Comparison of ENCODE assay signal across 10 cellular contexts in genomic region chr4:184850431-184851199, GRCh38. TPM values are rescaled to one million over a fixed set of nuclear protein-coding genes. Genes with fewer than 3 reads are reported as not detected.
DNase-seq lines count a peak whose midpoint lies in the region; ATAC-seq, FAIRE-seq and TF ChIP-seq lines count a peak whose summit lies in the region.
"Had no signal": no experiment of that assay in that cellular context is flagged by ENCODE, and none has a peak within 500 bp of the region (broad histone marks: within the 10 kb centered on the region; RNA-seq: fewer than 3 reads in every experiment).

No MANE protein-coding gene starts in this region.

- no peaks in the 10 kb centered on the region for H3K4me1 ChIP-seq in H1 (replicated peaks in 1 of 4; ENCODE audit: control insufficient read depth in 3 of 4, insufficient read depth in 4 of 4, low read length in 3 of 4)

- no peak overlapping the region for H3K27ac Mint-ChIP-seq in activated CD4-positive, alpha-beta memory T cell treated with anti-CD3 and anti-CD28 coated beads, Interleukin-2, amount 10 ng/mL, durations not matched to agents 7 days and 5 days
- H3K27ac Mint-ChIP-seq in activated CD8-positive, alpha-beta T cell treated with anti-CD3 and anti-CD28 coated beads, Interleukin-2, amount 10 ng/mL, durations not matched to agents 7 days and 5 days, result no peak overlapping the region

- H3K9ac ChIP-seq in H1 (replicated peaks in 1 of 4; ENCODE audit: extremely low read depth in 1 of 4, low read depth in 3 of 4, low read length in 3 of 4), result no peak overlapping the region

- H4K20me1 ChIP-seq in H1 (replicated peaks in 1 of 2; ENCODE audit: control insufficient read depth in 1 of 2, insufficient read depth in 2 of 2, low read length in 2 of 2), result no peaks in the 10 kb centered on the region

- no peak for TF ChIP-seq CTCF in H1 (IDR thresholded peaks at IDR 0.05; ENCODE audit: control extremely low read depth in 1 of 3, insufficient read depth in 1 of 3, low read depth in 1 of 3, low read length in 3 of 3)

- no peaks in the 10 kb centered on the region for H3K9me3 Mint-ChIP-seq in activated CD4-positive, alpha-beta memory T cell treated with anti-CD3 and anti-CD28 coated beads, Interleukin-2, amount 10 ng/mL, durations not matched to agents 7 days and 5 days
- H3K9me3 Mint-ChIP-seq in activated CD8-positive, alpha-beta T cell treated with anti-CD3 and anti-CD28 coated beads, Interleukin-2, amount 10 ng/mL, durations not matched to agents 7 days and 5 days (ENCODE audit: insufficient read depth), result no peaks in the 10 kb centered on the region

- H3K4me3 Mint-ChIP-seq in activated CD4-positive, alpha-beta memory T cell treated with anti-CD3 and anti-CD28 coated beads, Interleukin-2, amount 10 ng/mL, durations not matched to agents 7 days and 5 days, result no peak overlapping the region
- no peak overlapping the region for H3K4me3 Mint-ChIP-seq in activated CD8-positive, alpha-beta T cell treated with anti-CD3 and anti-CD28 coated beads, Interleukin-2, amount 10 ng/mL, durations not matched to agents 7 days and 5 days

- FAIRE-seq in H1 (lab: Jason Lieb, UNC), result no peak
- FAIRE-seq: G401.6 had no signal

- H2BK12ac ChIP-seq in H1 (ENCODE audit: low read depth, low read length), result no peak overlapping the region

- no peak overlapping the region for H2BK120ac ChIP-seq in H1 (replicated peaks; ENCODE audit: low read depth, low read length)

- no peak for DNase-seq in H1 (ENCODE audit: low read depth in 1 of 2, low spot score in 2 of 2)
- DNase-seq in KBM-7, result no peak
- no peak for DNase-seq in H7
- DNase-seq in activated CD4-positive, alpha-beta memory T cell treated with anti-CD3 and anti-CD28 coated beads, Interleukin-2, amount 10 ng/mL, durations not matched to agents 7 days and 5 days, result no peak
- DNase-seq in activated CD8-positive, alpha-beta T cell treated with anti-CD3 and anti-CD28 coated beads, Interleukin-2, amount 10 ng/mL, durations not matched to agents 7 days and 5 days, result no peak
- DNase-seq: amniotic stem cell had no signal

- TF ChIP-seq POLR2A in H1 (IDR thresholded peaks at IDR 0.05; ENCODE audit: control extremely low read depth in 1 of 2, low read depth in 2 of 2, low read length in 2 of 2), result peak in 1 of 2 experiments; percentile 45; a peak in 1 of 3 replicates

- H3K27ac ChIP-seq in H1 (ENCODE audit: low read depth, low read length), result no peak overlapping the region

- POLR2A ChIA-PET in H1 (lab: Charles Lee; ENCODE audit: partially characterized antibody), result no interaction called here
- POLR2A ChIA-PET in activated CD4-positive, alpha-beta memory T cell treated with anti-CD3 and anti-CD28 coated beads, Interleukin-2, amount 10 ng/mL, durations not matched to agents 7 days and 5 days (lab: Charles Lee), result no interaction called here
- POLR2A ChIA-PET in activated CD8-positive, alpha-beta T cell treated with anti-CD3 and anti-CD28 coated beads, Interleukin-2, amount 10 ng/mL, durations not matched to agents 7 days and 5 days (lab: Charles Lee), result no interaction called here

- H3K36me3 ChIP-seq in H1 (ENCODE audit: control insufficient read depth in 2 of 4, insufficient read depth in 4 of 4, low read length in 3 of 4) (no peaks in the 10 kb centered on the region), H7 (replicated peaks; ENCODE audit: control insufficient read depth, insufficient read depth, low read length) (no peaks in the 10 kb centered on the region)

- H2BK5ac ChIP-seq in H1 (ENCODE audit: low read depth, low read length), result no peak overlapping the region

- no peak overlapping the region for H3K4ac ChIP-seq in H1 (replicated peaks; ENCODE audit: insufficient read length, low read depth, low read length)

- no peaks in the 10 kb centered on the region for H3K79me1 ChIP-seq in H1 (ENCODE audit: low read depth, low read length)

- no peaks in the 10 kb centered on the region for H3K9me3 ChIP-seq in H1 (ENCODE audit: insufficient read depth in 2 of 2, low read depth in 1 of 2, low read length in 1 of 2)

- H3K27me3 ChIP-seq in H1 (replicated peaks in 1 of 4; ENCODE audit: control insufficient read depth in 3 of 4, extremely low read depth in 1 of 4, insufficient read depth in 3 of 4, low read length in 3 of 4) (no peaks in the 10 kb centered on the region), H7 (ENCODE audit: control insufficient read depth, insufficient read depth, low read length) (no peaks in the 10 kb centered on the region)

- H2AK5ac ChIP-seq in H1 (ENCODE audit: low read depth, low read length), result no peak overlapping the region

- no peak overlapping the region for H3K14ac ChIP-seq in H1 (ENCODE audit: insufficient read length)

- H3K27me3 Mint-ChIP-seq in activated CD4-positive, alpha-beta memory T cell treated with anti-CD3 and anti-CD28 coated beads, Interleukin-2, amount 10 ng/mL, durations not matched to agents 7 days and 5 days, result no peaks in the 10 kb centered on the region
- H3K27me3 Mint-ChIP-seq in activated CD8-positive, alpha-beta T cell treated with anti-CD3 and anti-CD28 coated beads, Interleukin-2, amount 10 ng/mL, durations not matched to agents 7 days and 5 days (ENCODE audit: low read depth), result peaks cover 12% of the 10 kb centered on the region

- no peak overlapping the region for H3K4me2 ChIP-seq in H1 (ENCODE audit: insufficient read depth in 1 of 2, low read depth in 2 of 2, low read length in 2 of 2)

- H2AFZ ChIP-seq in H1 (ENCODE audit: low read length), result no peak overlapping the region

- peaks cover 33% of the 10 kb centered on the region for H3K4me1 Mint-ChIP-seq in activated CD4-positive, alpha-beta memory T cell treated with anti-CD3 and anti-CD28 coated beads, Interleukin-2, amount 10 ng/mL, durations not matched to agents 7 days and 5 days
- H3K4me1 Mint-ChIP-seq in activated CD8-positive, alpha-beta T cell treated with anti-CD3 and anti-CD28 coated beads, Interleukin-2, amount 10 ng/mL, durations not matched to agents 7 days and 5 days (ENCODE audit: low read depth), result peaks cover 31% of the 10 kb centered on the region

- H4K8ac ChIP-seq in H1 (ENCODE audit: extremely low read depth, insufficient read depth, low read length), result no peak overlapping the region

- WGBS in H1 (ENCODE audit: extremely low coverage in 1 of 2, insufficient coverage in 1 of 2, insufficient read length in 1 of 2, insufficient replicate concordance in 2 of 2, low coverage in 1 of 2, low lambda C conversion rate in 2 of 2, missing lambda C conversion rate in 1 of 2), 2 experiments, result 83% methylated on average over 10 of the region's 10 CpGs; no CpG with 5 or more reads in 1 of the 2 experiments

- CTCF ChIA-PET in H1 (lab: Charles Lee; ENCODE audit: partially characterized antibody), result interaction anchor here (0.6 to 1.0 kb wide), 4 partner anchors 9 to 155 kb away, joined by 3 to 4 read pairs (median 3); no protein-coding TSS in a partner anchor
- CTCF ChIA-PET in activated CD4-positive, alpha-beta memory T cell treated with anti-CD3 and anti-CD28 coated beads, Interleukin-2, amount 10 ng/mL, durations not matched to agents 7 days and 5 days (lab: Charles Lee), result no interaction called here
- CTCF ChIA-PET in activated CD8-positive, alpha-beta T cell treated with anti-CD3 and anti-CD28 coated beads, Interleukin-2, amount 10 ng/mL, durations not matched to agents 7 days and 5 days (lab: Charles Lee), result no interaction called here

- H4K91ac ChIP-seq in H1 (replicated peaks; ENCODE audit: insufficient read length, low read length), result no peak overlapping the region

- no peak overlapping the region for H3K18ac ChIP-seq in H1 (ENCODE audit: extremely low read depth, low read length)

- in situ Hi-C loops in KBM-7 (cut with MboI; ENCODE audit: low pct_unique_long_range_greater_than_20kb, low sequenced_read_pairs), result no loop called here

- H2BK15ac ChIP-seq in H1 (ENCODE audit: low read length), result no peak overlapping the region

- no peak for TF ChIP-seq EP300 in H1 (IDR thresholded peaks at IDR 0.05; ENCODE audit: borderline replicate concordance in 1 of 2, low read depth in 2 of 2, low read length in 2 of 2)

- H3K36me3 Mint-ChIP-seq in activated CD4-positive, alpha-beta memory T cell treated with anti-CD3 and anti-CD28 coated beads, Interleukin-2, amount 10 ng/mL, durations not matched to agents 7 days and 5 days (ENCODE audit: low read depth), result no peaks in the 10 kb centered on the region
- H3K36me3 Mint-ChIP-seq in activated CD8-positive, alpha-beta T cell treated with anti-CD3 and anti-CD28 coated beads, Interleukin-2, amount 10 ng/mL, durations not matched to agents 7 days and 5 days (ENCODE audit: low read depth), result no peaks in the 10 kb centered on the region

- peak; percentile 18 for ATAC-seq in GM18508 (IDR thresholded peaks at IDR 0.05; ENCODE audit: insufficient read depth, unreplicated experiment)
- ATAC-seq in GM21367 (IDR thresholded peaks at IDR 0.05; ENCODE audit: unreplicated experiment), result peak; percentile 33
- peak; percentile 42 for ATAC-seq in HG03135 (IDR thresholded peaks at IDR 0.05; ENCODE audit: unreplicated experiment)
- no peak for ATAC-seq in activated CD8-positive, alpha-beta T cell treated with anti-CD3 and anti-CD28 coated beads, Interleukin-2, amount 10 ng/mL, durations not matched to agents 7 days and 5 days

- no peaks in the 10 kb centered on the region for H3K23me2 ChIP-seq in H1 (ENCODE audit: low read depth, low read length)

- no peak overlapping the region for H4K5ac ChIP-seq in H1 (ENCODE audit: insufficient read length, low read depth, low read length)

- no peak for TF ChIP-seq RAD21 in H1 (IDR thresholded peaks at IDR 0.05 in 1 of 2, conservative IDR thresholded peaks at IDR 0.05 in 1 of 2; ENCODE audit: low read depth in 2 of 2, low read length in 2 of 2)

- H3K56ac ChIP-seq in H1 (replicated peaks; ENCODE audit: insufficient read length, low read depth, low read length), result no peak overlapping the region

- no peak overlapping the region for H3K23ac ChIP-seq in H1 (ENCODE audit: insufficient read length)

- no peak overlapping the region for H2BK20ac ChIP-seq in H1 (ENCODE audit: low read length)

- no peaks in the 10 kb centered on the region for H3K79me2 ChIP-seq in H1 (ENCODE audit: control insufficient read depth in 1 of 2, insufficient read depth in 2 of 2, low read length in 2 of 2)

- H3K4me3 ChIP-seq in H1 (ENCODE audit: extremely low read depth in 1 of 4, insufficient read depth in 2 of 4, low read depth in 3 of 4, low read length in 4 of 4) (no peak overlapping the region), H7 (ENCODE audit: insufficient read depth, low read depth, low read length) (no peak overlapping the region)

RNA-seq across cellular contexts. Expression of gene ACSL1, which starts 24.8 kb away (rescaled TPM):
- total RNA-seq in H1 (2021; fragmentation: NEBNext Ultra II Directional; extraction: Animal tissue kit (Norgen Biotek cat#: 25700)), result 6.3 and 8.7 TPM in 2 replicates
- polyA plus RNA-seq in H1 (2011; rRNA removed), result 2.3 and 3.0 TPM in 2 replicates
- polyA plus RNA-seq in H1 (2011; cell fraction: cytosol; rRNA removed), result 3.6 TPM
- 3.4 TPM for polyA plus RNA-seq in H1 (2011; cell fraction: nucleus; rRNA removed)
- 3.4 to 5.8 TPM (median 4.4 TPM) in 4 replicates for polyA plus RNA-seq in H1 (2012, experiment 1 of 2)
- polyA plus RNA-seq in H1 (2012, experiment 2 of 2), result 0.39 TPM
- 6.4 TPM for polyA plus RNA-seq in H1 (2013, experiment 1 of 2)
- polyA plus RNA-seq in H1 (2013, experiment 2 of 2), result 7.1 TPM
- polyA minus RNA-seq in H1 (2011; rRNA and poly(A)+ RNA removed), result 8.1 and 8.9 TPM in 2 replicates
- polyA minus RNA-seq in H1 (2011; cell fraction: cytosol; rRNA and poly(A)+ RNA removed), result 8.4 TPM
- polyA minus RNA-seq in H1 (2011; cell fraction: nucleus; rRNA and poly(A)+ RNA removed), result 3.7 TPM
- total RNA-seq in H7 (2014; rRNA removed; shearing (Covaris generic)), result 3.2 and 3.5 TPM in 2 replicates
- 10 to 100 TPM; 16.0 to 16.1 TPM for total RNA-seq in activated CD4-positive, alpha-beta memory T cell treated with anti-CD3 and anti-CD28 coated beads, Interleukin-2, amount 10 ng/mL, durations not matched to agents 7 days and 5 days
- 1 to 10 TPM; 7.5 to 8.7 TPM for total RNA-seq in activated CD8-positive, alpha-beta T cell treated with anti-CD3 and anti-CD28 coated beads, Interleukin-2, amount 10 ng/mL, durations not matched to agents 7 days and 5 days
